In genomic region chr19:6862673-6863078, GRCh38 we compare ENCODE assay signal across 8 cellular contexts. TPM values are rescaled to one million over a fixed set of nuclear protein-coding genes. Genes with fewer than 3 reads are reported as not detected.
DNase-seq lines count a peak whose midpoint lies in the region; ATAC-seq and TF ChIP-seq lines count a peak whose summit lies in the region.

No MANE protein-coding gene starts in this region.

- peaks cover 0 to 31% (median 7%) of the 10 kb centered on the region in 4 donors for H3K27me3 ChIP-seq in esophagus muscularis mucosa

- peak; percentile 23 for DNase-seq in AG09309 (ENCODE audit: low read depth)
- DNase-seq in HS-27A (ENCODE audit: low read depth): peak; percentile 40
- peak; percentile 86 for DNase-seq in activated T-cell treated with anti-CD3 and anti-CD28 coated beads for 48 hours (ENCODE audit: low read depth)
- DNase-seq in esophagus muscularis mucosa (ENCODE audit: extremely low spot score): peak; percentile 93
- DNase-seq in natural killer cell treated with Interleukin-12 subunit alpha and Interleukin-12 subunit beta and Interleukin-15 and Interleukin-18, amount 100 ng/mL, for 72 hours (ENCODE audit: low spot score): peak; percentile 88
- DNase-seq in stimulated activated naive B cell treated with anti-CD40 and anti-IgM and Interleukin-4, amounts not matched to agents 10 μg/mL and 1 μg/mL and 100 μg/mL, for 72 hours: peak; percentile 87

- no peaks in the 10 kb centered on the region for H3K9me3 Mint-ChIP-seq in natural killer cell treated with Interleukin-12 subunit alpha and Interleukin-12 subunit beta and Interleukin-15 and Interleukin-18, amount 100 ng/mL, for 72 hours
- H3K9me3 Mint-ChIP-seq in stimulated activated naive B cell treated with anti-CD40 and anti-IgM and Interleukin-4, amounts not matched to agents 10 μg/mL and 1 μg/mL and 100 μg/mL, for 72 hours: no peaks in the 10 kb centered on the region

- no peaks in the 10 kb centered on the region for H3K27me3 Mint-ChIP-seq in natural killer cell treated with Interleukin-12 subunit alpha and Interleukin-12 subunit beta and Interleukin-15 and Interleukin-18, amount 100 ng/mL, for 72 hours
- H3K27me3 Mint-ChIP-seq in stimulated activated naive B cell treated with anti-CD40 and anti-IgM and Interleukin-4, amounts not matched to agents 10 μg/mL and 1 μg/mL and 100 μg/mL, for 72 hours: no peaks in the 10 kb centered on the region

- H3K27ac ChIP-seq in esophagus muscularis mucosa (replicated peaks in 1 of 4): no peak overlapping the region

- H3K4me1 ChIP-seq in esophagus muscularis mucosa: peaks cover 7 to 11% (median 9%) of the 10 kb centered on the region in 4 donors

- intact Hi-C loops in esophagus muscularis mucosa (cut with DNase I): loop anchor here (1.0 to 5.0 kb wide), 3 partner anchors 125 to 346 kb away; partner anchors contain the start of genes GPR108 and TRIP10

- no peaks in the 10 kb centered on the region for H3K9me3 ChIP-seq in esophagus muscularis mucosa

- peaks cover 14 to 18% of the 10 kb centered on the region in 2 donors for H3K4me1 Mint-ChIP-seq in natural killer cell treated with Interleukin-12 subunit alpha and Interleukin-12 subunit beta and Interleukin-15 and Interleukin-18, amount 100 ng/mL, for 72 hours (ENCODE audit: low read depth in 2 of 2)
- peaks cover 6 to 21% of the 10 kb centered on the region in 2 donors for H3K4me1 Mint-ChIP-seq in stimulated activated naive B cell treated with anti-CD40 and anti-IgM and Interleukin-4, amounts not matched to agents 10 μg/mL and 1 μg/mL and 100 μg/mL, for 72 hours

- ATAC-seq in GM18861 (IDR thresholded peaks at IDR 0.05; ENCODE audit: unreplicated experiment): peak; percentile 58
- peak; percentile 92 for ATAC-seq in natural killer cell treated with Interleukin-12 subunit alpha and Interleukin-12 subunit beta and Interleukin-15 and Interleukin-18, amount 100 ng/mL, for 72 hours
- peak; percentile 87 to 88 for ATAC-seq in stimulated activated naive B cell treated with anti-CD40 and anti-IgM and Interleukin-4, amounts not matched to agents 10 μg/mL and 1 μg/mL and 100 μg/mL, for 72 hours (replicated peaks)

- TF ChIP-seq EP300 in esophagus muscularis mucosa (IDR thresholded peaks at IDR 0.05): no peak

- H3K27ac Mint-ChIP-seq in natural killer cell treated with Interleukin-12 subunit alpha and Interleukin-12 subunit beta and Interleukin-15 and Interleukin-18, amount 100 ng/mL, for 72 hours: peak overlapping the region; percentile 50 to 72
- peak overlapping the region; percentile 79 for H3K27ac Mint-ChIP-seq in stimulated activated naive B cell treated with anti-CD40 and anti-IgM and Interleukin-4, amounts not matched to agents 10 μg/mL and 1 μg/mL and 100 μg/mL, for 72 hours

- H3K4me3 Mint-ChIP-seq in natural killer cell treated with Interleukin-12 subunit alpha and Interleukin-12 subunit beta and Interleukin-15 and Interleukin-18, amount 100 ng/mL, for 72 hours: peak overlapping the region; percentile 81
- H3K4me3 Mint-ChIP-seq in stimulated activated naive B cell treated with anti-CD40 and anti-IgM and Interleukin-4, amounts not matched to agents 10 μg/mL and 1 μg/mL and 100 μg/mL, for 72 hours: peak overlapping the region; percentile 77 to 87

- TF ChIP-seq POLR2A in esophagus muscularis mucosa (IDR thresholded peaks at IDR 0.05; ENCODE audit: low read depth): no peak

- H3K36me3 ChIP-seq in esophagus muscularis mucosa: no peaks in the 10 kb centered on the region

- peak overlapping the region; percentile 10; the same call in 1 of the 2 replicates for H3K4me3 ChIP-seq in AG09309 (ENCODE audit: control insufficient read depth, low read depth, low read length)
- H3K4me3 ChIP-seq in esophagus muscularis mucosa: peak overlapping the region; percentile 31 to 49 (median 41)

- 3% methylated on average over 16 of the region's 16 CpGs for WGBS in esophagus muscularis mucosa

- TF ChIP-seq CTCF in AG09309 (IDR thresholded peaks at IDR 0.05; ENCODE audit: control insufficient read depth, insufficient read depth, low read depth, low read length, missing control alignments) (peak; percentile 90), esophagus muscularis mucosa (IDR thresholded peaks at IDR 0.05) (peak; percentile 80 to 91 (median 86))

- H3K36me3 Mint-ChIP-seq in natural killer cell treated with Interleukin-12 subunit alpha and Interleukin-12 subunit beta and Interleukin-15 and Interleukin-18, amount 100 ng/mL, for 72 hours: no peaks in the 10 kb centered on the region
- no peaks in the 10 kb centered on the region for H3K36me3 Mint-ChIP-seq in stimulated activated naive B cell treated with anti-CD40 and anti-IgM and Interleukin-4, amounts not matched to agents 10 μg/mL and 1 μg/mL and 100 μg/mL, for 72 hours

TF ChIP-seq in PFSK-1, 5 proteins besides CTCF, POLR2A, EP300 and RAD21:
- TF ChIP-seq FOXP2 (optimal IDR thresholded peaks at IDR 0.05; ENCODE audit: borderline replicate concordance, extremely low read depth, extremely low read length, insufficient read depth) (peak; percentile 45), POLR2AphosphoS5 (IDR thresholded peaks at IDR 0.05; ENCODE audit: low read depth, low read length) (no peak), TAF1 (IDR thresholded peaks at IDR 0.05; ENCODE audit: borderline replicate concordance, insufficient read depth, low read length) (no peak), SIN3A (IDR thresholded peaks at IDR 0.05; ENCODE audit: borderline replicate concordance, insufficient read depth, low read length) (no peak), REST (IDR thresholded peaks at IDR 0.05; ENCODE audit: insufficient read depth in 1 of 2, low read depth in 2 of 2, low read length in 2 of 2) (no peak)

RNA-seq across cellular contexts. Expression of gene ADGRE1, which starts 24.7 kb away (rescaled TPM):
- not detected for polyA plus RNA-seq in PFSK-1 (2012; ENCODE audit: insufficient read length, low read depth)
- total RNA-seq in esophagus muscularis mucosa: under 1 TPM in 2 of 4 donors, not detected in 2; 0.17 to 0.33 TPM
- 1 to 10 TPM in 1 of 2 donors, under 1 TPM in 1; 1.00 to 2.0 TPM for total RNA-seq in natural killer cell treated with Interleukin-12 subunit alpha and Interleukin-12 subunit beta and Interleukin-15 and Interleukin-18, amount 100 ng/mL, for 72 hours

Comparison
In these comparisons a context has a peak if more than half of its experiments do, and no peak if none do; other contexts are left out.
1. DNase-seq: peak in every context shown above with its lines; median percentile 93 in esophagus muscularis mucosa; 88 in natural killer cell treated with Interleukin-12 subunit alpha and Interleukin-12 subunit beta and Interleukin-15 and Interleukin-18, amount 100 ng/mL, for 72 hours; 87 in stimulated activated naive B cell treated with anti-CD40 and anti-IgM and Interleukin-4, amounts not matched to agents 10 μg/mL and 1 μg/mL and 100 μg/mL, for 72 hours; 86 in activated T-cell treated with anti-CD3 and anti-CD28 coated beads for 48 hours; 40 in HS-27A; 23 in AG09309.